ENCODE assay signal across 8 cellular contexts in genomic region chr1:25619101-25619890, GRCh38. TPM values are rescaled to one million over a fixed set of nuclear protein-coding genes. Genes with fewer than 3 reads are reported as not detected.
DNase-seq lines count a peak whose midpoint lies in the region; ATAC-seq and TF ChIP-seq lines count a peak whose summit lies in the region.

No MANE protein-coding gene starts in this region.

- no peaks in the 10 kb centered on the region for H3K9me2 ChIP-seq in PC-3 (replicated peaks; ENCODE audit: low read length)

- peak; percentile 28 to 80 for DNase-seq in cardiac muscle cell (ENCODE audit: low read depth in 1 of 2, low spot score in 1 of 2)
- no peak for DNase-seq in cardiac septum (ENCODE audit: low spot score)
- peak; percentile 19 for DNase-seq in PC-3
- peak; percentile 52 for DNase-seq in adipocyte (ENCODE audit: low read depth)
- peak; percentile 33 to 77 (median 68) for DNase-seq in right cardiac atrium
- no peak for DNase-seq in sciatic nerve (ENCODE audit: low spot score)
- DNase-seq in KG1 (lab: John Stamatoyannopoulos, UW), result no peak

- no peak overlapping the region for H3K4me2 ChIP-seq in PC-3 (ENCODE audit: low read length)

- intact Hi-C loops in cardiac septum (cut with DNase I), result loop anchor here (2.0 to 5.0 kb wide), 3 partner anchors 38 to 77 kb away; partner anchors contain the start of gene LDLRAP1
- intact Hi-C loops in PC-3 (cut with micrococcal nuclease), result no loop called here
- intact Hi-C loops in right cardiac atrium (cut with DNase I), result loop anchor here (5.0 to 10.0 kb wide), 4 partner anchors 66 to 178 kb away; no protein-coding TSS in a partner anchor
- intact Hi-C loops in sciatic nerve (cut with DNase I), result no loop called here

- no peaks in the 10 kb centered on the region for H3F3A ChIP-seq in PC-3 (ENCODE audit: low read length, unreplicated experiment)

- WGBS in right cardiac atrium, result 37% methylated on average over 11 of the region's 11 CpGs

- peaks cover 28% of the 10 kb centered on the region for H3K4me1 ChIP-seq in cardiac muscle cell (ENCODE audit: low read depth)
- peaks cover 17% of the 10 kb centered on the region for H3K4me1 ChIP-seq in PC-3 (ENCODE audit: insufficient read depth, low read length)
- H3K4me1 ChIP-seq in adipocyte (ENCODE audit: control insufficient read depth, insufficient read depth, low read length), result peaks cover 26% of the 10 kb centered on the region
- peaks cover 9% of the 10 kb centered on the region for H3K4me1 ChIP-seq in right cardiac atrium (ENCODE audit: control insufficient read depth, insufficient read depth, low read length)

- H3K4me3 ChIP-seq in cardiac muscle cell (peak overlapping the region; percentile 92), PC-3 (ENCODE audit: low read length) (no peak overlapping the region), adipocyte (ENCODE audit: low read length) (peak overlapping the region; percentile 82), right cardiac atrium (ENCODE audit: low read length) (no peak overlapping the region)

- CTCF ChIA-PET in PC-3 (lab: Charles Lee), result interaction anchor here (0.7 kb wide), 2 partner anchors 11 to 179 kb away, joined by 3 read pairs; no protein-coding TSS in a partner anchor

- no peaks in the 10 kb centered on the region for H3K79me2 ChIP-seq in PC-3 (ENCODE audit: low read length)

- POLR2A ChIA-PET in PC-3 (lab: Charles Lee; ENCODE audit: unreplicated experiment), result no interaction called here

- no peak overlapping the region for H2AFZ ChIP-seq in PC-3 (ENCODE audit: low read length)

- BruUV-seq in PC-3 (replicated peaks; lab: Mats Ljungman, UMichigan), result no TSS peak

- H3K36me3 ChIP-seq in cardiac muscle cell, result no peaks in the 10 kb centered on the region
- no peaks in the 10 kb centered on the region for H3K36me3 ChIP-seq in PC-3 (ENCODE audit: low read depth, low read length)
- H3K36me3 ChIP-seq in adipocyte (ENCODE audit: control insufficient read depth, insufficient read depth, low read length, severe bottlenecking), result no peaks in the 10 kb centered on the region

- ATAC-seq in PC-3 (no peak), right cardiac atrium (peak in 1 of 2 donors; percentile 6), sciatic nerve (peak; percentile 26), GM19455 (IDR thresholded peaks at IDR 0.05; ENCODE audit: unreplicated experiment) (no peak)

- peak; percentile 84 for TF ChIP-seq CTCF in cardiac muscle cell (IDR thresholded peaks at IDR 0.05; ENCODE audit: low read depth, low read length)
- peak; percentile 73 for TF ChIP-seq CTCF in PC-3 (conservative IDR thresholded peaks at IDR 0.05; ENCODE audit: low read depth, low read length)

- H3K27me3 ChIP-seq in cardiac muscle cell (peaks cover 6% of the 10 kb centered on the region), PC-3 (ENCODE audit: low read length) (peaks cover 7% of the 10 kb centered on the region; the same call in 1 of the 2 replicates), adipocyte (replicated peaks; ENCODE audit: control insufficient read depth, insufficient read depth, low read length) (no peaks in the 10 kb centered on the region), right cardiac atrium (ENCODE audit: control insufficient read depth, insufficient read depth) (no peaks in the 10 kb centered on the region)

- H3K9ac ChIP-seq in PC-3 (ENCODE audit: low read length), result no peak overlapping the region
- peak overlapping the region; percentile 83 for H3K9ac ChIP-seq in adipocyte (ENCODE audit: low read length)

- no peaks in the 10 kb centered on the region for H3K9me3 ChIP-seq in cardiac muscle cell (ENCODE audit: low read depth)
- H3K9me3 ChIP-seq in PC-3 (ENCODE audit: low read length), result no peaks in the 10 kb centered on the region
- no peaks in the 10 kb centered on the region for H3K9me3 ChIP-seq in adipocyte (ENCODE audit: control insufficient read depth, low read length)
- H3K9me3 ChIP-seq in right cardiac atrium (ENCODE audit: control insufficient read depth, low read length), result no peaks in the 10 kb centered on the region

- H3K27ac ChIP-seq in cardiac muscle cell (no peak overlapping the region), PC-3 (ENCODE audit: low read length) (no peak overlapping the region), right cardiac atrium (ENCODE audit: low read length) (no peak overlapping the region)

- no peaks in the 10 kb centered on the region for H4K20me1 ChIP-seq in PC-3 (ENCODE audit: low read length)

RNA-seq across cellular contexts. Expression of gene MAN1C1, which starts 2.7 kb away (rescaled TPM):
- total RNA-seq in cardiac muscle cell (85.7 and 118 TPM in 2 replicates), cardiac septum (16.7 TPM), PC-3 (2014; rRNA removed) (0.11 and 0.75 TPM in 2 replicates), right cardiac atrium (10 to 100 TPM; 10.6 to 15.7 (median 12.8) TPM), sciatic nerve (29.4 TPM)
- polyA plus RNA-seq in cardiac muscle cell (88.8 and 130 TPM in 2 replicates), right cardiac atrium (9.1 TPM)

Comparison
In these comparisons a context has a peak if more than half of its experiments do, and no peak if none do; other contexts are left out.
1. DNase-seq: peak in cardiac muscle cell (2 of 2), PC-3 (single experiment), adipocyte (single experiment) and right cardiac atrium (3 of 3); none in cardiac septum (single experiment), sciatic nerve (single experiment) and KG1 (single experiment).
2. H3K4me3 ChIP-seq: peak in cardiac muscle cell (single experiment) and adipocyte (single experiment); none in PC-3 (single experiment) and right cardiac atrium (single experiment).
3. intact Hi-C loops: an anchor here in cardiac septum (2.0 to 5.0 kb wide) and right cardiac atrium (5.0 to 10.0 kb wide); none called in PC-3 and sciatic nerve.